18 cellular contexts compared by ENCODE assay signal in genomic region chr11:3357302-3357701, GRCh38. TPM values are rescaled to one million over a fixed set of nuclear protein-coding genes. Genes with fewer than 3 reads are reported as not detected.
DNase-seq lines count a peak whose midpoint lies in the region; ATAC-seq, FAIRE-seq and TF ChIP-seq lines count a peak whose summit lies in the region.
"Had no signal": no experiment of that assay in that cellular context is flagged by ENCODE, and none has a peak within 500 bp of the region (broad histone marks: within the 10 kb centered on the region; RNA-seq: fewer than 3 reads in every experiment).

No MANE protein-coding gene starts in this region.

- no peak overlapping the region for H3K27ac ChIP-seq in liver (ENCODE audit: low read depth in 1 of 2, low read length in 2 of 2)
- no peak overlapping the region for H3K27ac ChIP-seq in HepG2 (ENCODE audit: extremely low read length, insufficient read depth, low read length)
- H3K27ac ChIP-seq in astrocyte (ENCODE audit: low read depth, low read length): no peak overlapping the region
- H3K27ac ChIP-seq: GM23248 had no signal

- H3K36me3 ChIP-seq in liver (ENCODE audit: control insufficient read depth in 4 of 4, insufficient read depth in 3 of 4, low read depth in 1 of 4, low read length in 3 of 4): peaks cover 14 to 35% (median 30%) of the 10 kb centered on the region in 4 donors
- peaks cover 20 to 32% of the 10 kb centered on the region in 2 experiments for H3K36me3 ChIP-seq in HepG2 (replicated peaks in 1 of 2; ENCODE audit: control insufficient read depth in 1 of 2, insufficient read depth in 2 of 2, low read length in 2 of 2)
- H3K36me3 ChIP-seq in astrocyte (ENCODE audit: insufficient read depth, low read length): peaks cover 43% of the 10 kb centered on the region

- H3K4me2 ChIP-seq in HepG2 (ENCODE audit: low read depth, low read length): no peak overlapping the region
- no peak overlapping the region for H3K4me2 ChIP-seq in astrocyte (ENCODE audit: low read length)

- in situ Hi-C loops in HepG2 (cut with HindIII; ENCODE audit: extremely low pct_ligation_motif_present, low pct_unique_long_range_greater_than_20kb): no loop called here

- H3K27me3 ChIP-seq in liver (ENCODE audit: control insufficient read depth in 4 of 4, insufficient read depth in 4 of 4, low read length in 3 of 4): no peaks in the 10 kb centered on the region
- H3K27me3 ChIP-seq in HepG2 (ENCODE audit: control insufficient read depth in 1 of 2, insufficient read depth in 2 of 2, low read length in 2 of 2): no peaks in the 10 kb centered on the region
- H3K27me3 ChIP-seq in astrocyte (ENCODE audit: insufficient read depth, low read length): no peaks in the 10 kb centered on the region

- peaks cover 63% of the 10 kb centered on the region for H3K9me3 Mint-ChIP-seq in astrocyte (ENCODE audit: unreplicated experiment)
- H3K9me3 Mint-ChIP-seq in glutamatergic neuron (ENCODE audit: unreplicated experiment): peaks cover 46% of the 10 kb centered on the region

- POLR2A ChIA-PET in HepG2 (lab: Yijun Ruan, JAX): no interaction called here

- no peak for FAIRE-seq in HepG2 (lab: Jason Lieb, UNC)
- no peak for FAIRE-seq in astrocyte (lab: Jason Lieb, UNC)
- FAIRE-seq: GM12878, GM18507 had no signal

- no peaks in the 10 kb centered on the region for H3K4me1 Mint-ChIP-seq in astrocyte (ENCODE audit: low read depth, unreplicated experiment)
- H3K4me1 Mint-ChIP-seq in glutamatergic neuron (ENCODE audit: low read depth, unreplicated experiment): no peaks in the 10 kb centered on the region
- H3K4me1 Mint-ChIP-seq: B cell, CD14-positive monocyte had no signal

- BruUV-seq in HepG2 (replicated peaks; lab: Mats Ljungman, UMichigan): no TSS peak

- H3K36me3 Mint-ChIP-seq in astrocyte (ENCODE audit: low read depth, unreplicated experiment): peaks cover 61% of the 10 kb centered on the region
- H3K36me3 Mint-ChIP-seq in glutamatergic neuron (ENCODE audit: unreplicated experiment): peaks cover 62% of the 10 kb centered on the region

- no peak for TF ChIP-seq CTCF in liver (IDR thresholded peaks at IDR 0.05; ENCODE audit: low read depth, low read length, missing input control)
- no peak for TF ChIP-seq CTCF in HepG2 (CRISPR knock-in tag; IDR thresholded peaks at IDR 0.05)
- TF ChIP-seq CTCF in astrocyte (IDR thresholded peaks at IDR 0.05; ENCODE audit: insufficient read depth, low read depth, low read length): no peak
- no peak for TF ChIP-seq CTCF in glutamatergic neuron (IDR thresholded peaks at IDR 0.05; ENCODE audit: partially characterized antibody, unreplicated experiment)

- H4K20me1 ChIP-seq in HepG2 (ENCODE audit: insufficient read depth, low read length) (no peaks in the 10 kb centered on the region), astrocyte (ENCODE audit: insufficient read depth, low read length) (no peaks in the 10 kb centered on the region)

- ATAC-seq in HepG2 (no peak; the same call in 2 of the 3 replicates), GM19452 (IDR thresholded peaks at IDR 0.05; ENCODE audit: unreplicated experiment) (no peak)
- ATAC-seq: CD8-positive, alpha-beta T cell; GM12878 had no signal

- H2AFZ ChIP-seq in HepG2 (ENCODE audit: low read length): no peak overlapping the region
- H2AFZ ChIP-seq in astrocyte (ENCODE audit: low read depth, low read length): no peak overlapping the region
- H2AFZ ChIP-seq: GM23248 had no signal

- H3K4me3 ChIP-seq in liver (ENCODE audit: low read depth in 1 of 3, low read length in 3 of 3): peak overlapping the region in 2 of 3 donors; percentile 11 to 19
- H3K4me3 ChIP-seq in HepG2 (replicated peaks in 1 of 3; ENCODE audit: insufficient read depth in 1 of 3, low read depth in 2 of 3, low read length in 3 of 3): no peak overlapping the region
- no peak overlapping the region for H3K4me3 ChIP-seq in astrocyte (ENCODE audit: insufficient read depth, low read depth, low read length)
- H3K4me3 ChIP-seq: GM12878, GM23248 had no signal

- H3K4me1 ChIP-seq in liver (ENCODE audit: control insufficient read depth in 4 of 4, insufficient read depth in 4 of 4, low read length in 3 of 4): no peaks in the 10 kb centered on the region
- H3K4me1 ChIP-seq in HepG2 (ENCODE audit: insufficient read depth, low read length): no peaks in the 10 kb centered on the region
- no peaks in the 10 kb centered on the region for H3K4me1 ChIP-seq in astrocyte (ENCODE audit: insufficient read depth, low read length)

- CTCF ChIA-PET in HepG2 (lab: Yijun Ruan, JAX; ENCODE audit: low intra/inter-chr PET ratio, low total read pairs): no interaction called here

- H3K79me2 ChIP-seq in HepG2 (ENCODE audit: insufficient read depth, low read length): no peaks in the 10 kb centered on the region
- no peaks in the 10 kb centered on the region for H3K79me2 ChIP-seq in astrocyte (ENCODE audit: insufficient read depth, low read length)

- intact Hi-C loops in HepG2 (cut with micrococcal nuclease; ENCODE audit: unreplicated experiment): no loop called here

- peaks cover 53 to 98% (median 63%) of the 10 kb centered on the region in 4 donors for H3K9me3 ChIP-seq in liver (ENCODE audit: control insufficient read depth in 4 of 4, low read length in 3 of 4)
- H3K9me3 ChIP-seq in HepG2 (ENCODE audit: low read length): peaks cover 82% of the 10 kb centered on the region
- peaks cover 72% of the 10 kb centered on the region for H3K9me3 ChIP-seq in astrocyte (ENCODE audit: insufficient read depth, low read depth, low read length)

- DNase-seq in HepG2 (ENCODE audit: low spot score) (no peak), astrocyte (ENCODE audit: low read depth) (no peak), glutamatergic neuron (no peak), T-helper 1 cell (no peak), Ammon's horn (ENCODE audit: low spot score) (no peak)
- DNase-seq: 8988T; CD8-positive, alpha-beta T cell; COR-L47; DMS 273 treated with DMSO at 0.1 percent for 48 hours; GM23248; H7 had no signal

- H3K9ac ChIP-seq in liver (ENCODE audit: low read depth in 1 of 2, low read length in 2 of 2) (no peak overlapping the region), HepG2 (ENCODE audit: insufficient read depth, low read depth, low read length) (no peak overlapping the region), astrocyte (ENCODE audit: low read length) (no peak overlapping the region)
- H3K9ac ChIP-seq: GM23248 had no signal

- TF ChIP-seq EP300 in HepG2 (IDR thresholded peaks at IDR 0.05; ENCODE audit: low read depth in 2 of 2, low read length in 2 of 2): no peak
- no peak for TF ChIP-seq EP300 in HepG2 (CRISPR knock-in tag; IDR thresholded peaks at IDR 0.05; ENCODE audit: borderline replicate concordance)

- WGBS in liver: 97% methylated on average over 11 of the region's 11 CpGs
- 97% methylated on average over 11 of the region's 11 CpGs for WGBS in HepG2 (ENCODE audit: low lambda C conversion rate)

- TF ChIP-seq RAD21 in liver (IDR thresholded peaks at IDR 0.05) (no peak), HepG2 (CRISPR knock-in tag; IDR thresholded peaks at IDR 0.05) (no peak)

- H3K27me3 Mint-ChIP-seq in astrocyte (ENCODE audit: low read depth, unreplicated experiment): no peaks in the 10 kb centered on the region
- H3K27me3 Mint-ChIP-seq in glutamatergic neuron (ENCODE audit: unreplicated experiment): peaks cover 17% of the 10 kb centered on the region
- H3K27me3 Mint-ChIP-seq: B cell, IgD-negative memory B cell had no signal

- H3K27ac Mint-ChIP-seq in astrocyte (ENCODE audit: unreplicated experiment) (no peak overlapping the region), glutamatergic neuron (ENCODE audit: unreplicated experiment) (no peak overlapping the region)
- H3K27ac Mint-ChIP-seq: B cell; CD8-positive, alpha-beta T cell; IgD-negative memory B cell had no signal

- H3K4me3 Mint-ChIP-seq in astrocyte (ENCODE audit: unreplicated experiment): peak overlapping the region; percentile 64
- H3K4me3 Mint-ChIP-seq in glutamatergic neuron (ENCODE audit: unreplicated experiment): peak overlapping the region; percentile 26
- H3K4me3 Mint-ChIP-seq: B cell; CD14-positive monocyte; CD8-positive, alpha-beta T cell had no signal

- no peak for TF ChIP-seq POLR2A in HepG2 (IDR thresholded peaks at IDR 0.05; ENCODE audit: insufficient read depth in 1 of 2, low read depth in 2 of 2, low read length in 2 of 2)

TF ChIP-seq in liver, 16 proteins besides CTCF, POLR2A, EP300 and RAD21 (continues in another document):
- no peak for TF ChIP-seq JUND (IDR thresholded peaks at IDR 0.05)

TF ChIP-seq in HepG2, 621 proteins besides CTCF, POLR2A, EP300 and RAD21 (continues in another document):
- TF ChIP-seq TBP (CRISPR knock-in tag; IDR thresholded peaks at IDR 0.05): no peak
- no peak for TF ChIP-seq TCF7L2 (IDR thresholded peaks at IDR 0.05; ENCODE audit: low read depth, low read length)
- TF ChIP-seq ZFP41 (CRISPR knock-in tag; IDR thresholded peaks at IDR 0.05; ENCODE audit: borderline replicate concordance): no peak
- TF ChIP-seq MTF2 (CRISPR knock-in tag; IDR thresholded peaks at IDR 0.05; ENCODE audit: borderline replicate concordance): no peak
- TF ChIP-seq JUND (CRISPR knock-in tag; IDR thresholded peaks at IDR 0.05): no peak

RNA-seq across cellular contexts. Expression of gene ZNF195, which starts 21.6 kb away (rescaled TPM):
- total RNA-seq in liver (10 to 100 TPM in 1 of 2 donors, 1 to 10 TPM in 1; 9.9 to 12.3 TPM), HepG2 (2016; rRNA removed; fragmentation: Illumina TruSeq; extraction: Trizol) (31.4 and 38.0 TPM in 2 replicates), astrocyte (42.1 and 57.5 TPM in 2 replicates), glutamatergic neuron (ENCODE audit: unreplicated experiment) (140 TPM)
- polyA plus RNA-seq in liver (10 to 100 TPM in 1 of 2 donors, 1 to 10 TPM in 1; 4.3 to 12.4 TPM), HepG2 (2011; rRNA removed) (12.7 and 17.3 TPM in 2 replicates)
- total RNA-seq in HepG2 (2016; cell fraction: cytosol; rRNA removed; fragmentation: Illumina TruSeq; extraction: Trizol; ENCODE audit: low read depth): 6.4 and 8.5 TPM in 2 replicates
- total RNA-seq in HepG2 (2016; cell fraction: insoluble cytoplasmic fraction; rRNA removed; fragmentation: Illumina TruSeq; extraction: Trizol): 30.7 and 39.1 TPM in 2 replicates
- 16.1 and 20.2 TPM in 2 replicates for total RNA-seq in HepG2 (2016; cell fraction: membrane; rRNA removed; fragmentation: Illumina TruSeq; extraction: Trizol)
- total RNA-seq in HepG2 (2016; cell fraction: nucleus; rRNA removed; fragmentation: Illumina TruSeq; extraction: Trizol): 54.8 and 59.5 TPM in 2 replicates
- 6.8 and 9.5 TPM in 2 replicates for polyA plus RNA-seq in HepG2 (2011; cell fraction: cytosol; rRNA removed)
- polyA plus RNA-seq in HepG2 (2011; cell fraction: nucleus; rRNA removed): 15.8 and 17.7 TPM in 2 replicates
- polyA plus RNA-seq in HepG2 (2012): 11.5 and 12.3 TPM in 2 replicates
- 3.2 and 3.6 TPM in 2 replicates for polyA plus RNA-seq in HepG2 (2016; cell fraction: cytosol; fragmentation: Illumina TruSeq; extraction: Trizol; ENCODE audit: low read depth)
- 29.8 and 32.0 TPM in 2 replicates for polyA plus RNA-seq in HepG2 (2016; cell fraction: insoluble cytoplasmic fraction; fragmentation: Illumina TruSeq; extraction: Trizol; ENCODE audit: low read depth)
- polyA plus RNA-seq in HepG2 (2016; cell fraction: membrane; fragmentation: Illumina TruSeq; extraction: Trizol; ENCODE audit: low read depth): 5.8 and 6.2 TPM in 2 replicates
- 78.0 and 83.8 TPM in 2 replicates for polyA plus RNA-seq in HepG2 (2016; cell fraction: nucleus; fragmentation: Illumina TruSeq; extraction: Trizol; ENCODE audit: insufficient read depth, low read depth)
- polyA minus RNA-seq in HepG2 (2011; rRNA and poly(A)+ RNA removed; ENCODE audit: low replicate concordance): 24.4 and 56.6 TPM in 2 replicates
- 8.7 and 9.2 TPM in 2 replicates for polyA minus RNA-seq in HepG2 (2011; cell fraction: cytosol; rRNA and poly(A)+ RNA removed)
- polyA minus RNA-seq in HepG2 (2011; cell fraction: nucleus; rRNA and poly(A)+ RNA removed): 63.3 and 70.1 TPM in 2 replicates

Comparison
In these comparisons a context has a peak if more than half of its experiments do, and no peak if none do; other contexts are left out.
1. H3K4me3 ChIP-seq: peak in liver (2 of 3); none in HepG2 (0 of 3) and astrocyte (single experiment).